Comparison of ENCODE assay signal across 1 cellular context in genomic region chr7:99381664-99382075, GRCh38.
A peak's percentile ranks its signal among the peaks of the same experiment; 100 is the strongest.
TF ChIP-seq lines count a peak whose summit lies in the region.

No MANE protein-coding gene starts in this region.

TF ChIP-seq in HepG2, 621 proteins besides CTCF, POLR2A, EP300 and RAD21 (continued from another document):
- TF ChIP-seq, protein P1, sequence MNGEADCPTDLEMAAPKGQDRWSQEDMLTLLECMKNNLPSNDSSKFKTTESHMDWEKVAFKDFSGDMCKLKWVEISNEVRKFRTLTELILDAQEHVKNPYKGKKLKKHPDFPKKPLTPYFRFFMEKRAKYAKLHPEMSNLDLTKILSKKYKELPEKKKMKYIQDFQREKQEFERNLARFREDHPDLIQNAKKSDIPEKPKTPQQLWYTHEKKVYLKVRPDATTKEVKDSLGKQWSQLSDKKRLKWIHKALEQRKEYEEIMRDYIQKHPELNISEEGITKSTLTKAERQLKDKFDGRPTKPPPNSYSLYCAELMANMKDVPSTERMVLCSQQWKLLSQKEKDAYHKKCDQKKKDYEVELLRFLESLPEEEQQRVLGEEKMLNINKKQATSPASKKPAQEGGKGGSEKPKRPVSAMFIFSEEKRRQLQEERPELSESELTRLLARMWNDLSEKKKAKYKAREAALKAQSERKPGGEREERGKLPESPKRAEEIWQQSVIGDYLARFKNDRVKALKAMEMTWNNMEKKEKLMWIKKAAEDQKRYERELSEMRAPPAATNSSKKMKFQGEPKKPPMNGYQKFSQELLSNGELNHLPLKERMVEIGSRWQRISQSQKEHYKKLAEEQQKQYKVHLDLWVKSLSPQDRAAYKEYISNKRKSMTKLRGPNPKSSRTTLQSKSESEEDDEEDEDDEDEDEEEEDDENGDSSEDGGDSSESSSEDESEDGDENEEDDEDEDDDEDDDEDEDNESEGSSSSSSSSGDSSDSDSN (CRISPR knock-in tag; IDR thresholded peaks at IDR 0.05), result peak; percentile 80
- TF ChIP-seq ZNF292 (CRISPR knock-in tag; IDR thresholded peaks at IDR 0.05; ENCODE audit: borderline replicate concordance, low read depth) (peak; percentile 90), NPAS2 (CRISPR knock-in tag; IDR thresholded peaks at IDR 0.05; ENCODE audit: borderline replicate concordance) (no peak), ZNF572 (CRISPR knock-in tag; IDR thresholded peaks at IDR 0.05) (no peak), ZNF143 (CRISPR knock-in tag; IDR thresholded peaks at IDR 0.05) (no peak), ATM (IDR thresholded peaks at IDR 0.05; ENCODE audit: borderline replicate concordance) (no peak), PHF8 (CRISPR knock-in tag; IDR thresholded peaks at IDR 0.05) (peak; percentile 22; the same call in 1 of the 2 replicates), ARID4A (CRISPR knock-in tag; IDR thresholded peaks at IDR 0.05; ENCODE audit: borderline replicate concordance) (peak; percentile 62; the same call in 1 of the 2 replicates), PAX8 (CRISPR knock-in tag; IDR thresholded peaks at IDR 0.05; ENCODE audit: borderline replicate concordance) (no peak), ZNF574 (CRISPR knock-in tag; IDR thresholded peaks at IDR 0.05) (0 out of 2 replicates have a peak, but pooled peaks have one; percentile 11), NR2F2 (IDR thresholded peaks at IDR 0.05; ENCODE audit: borderline replicate concordance, low read depth) (0 out of 2 replicates have a peak, but pooled peaks have one; percentile 25), NFYC (CRISPR knock-in tag; IDR thresholded peaks at IDR 0.05) (no peak), KAT8 (CRISPR knock-in tag; IDR thresholded peaks at IDR 0.05) (no peak), THAP8 (CRISPR knock-in tag; IDR thresholded peaks at IDR 0.05; ENCODE audit: borderline replicate concordance) (no peak), CREM (IDR thresholded peaks at IDR 0.05) (peak; percentile 27; the same call in 1 of the 2 replicates), CREM (CRISPR knock-in tag; IDR thresholded peaks at IDR 0.05) (no peak), ZNF543 (CRISPR knock-in tag; IDR thresholded peaks at IDR 0.05) (0 out of 2 replicates have a peak, but pooled peaks have one; percentile 16), SOX6 (IDR thresholded peaks at IDR 0.05) (no peak), SOX6 (CRISPR knock-in tag; IDR thresholded peaks at IDR 0.05) (0 out of 2 replicates have a peak, but pooled peaks have one; percentile 12), GMEB1 (CRISPR knock-in tag; IDR thresholded peaks at IDR 0.05; ENCODE audit: borderline replicate concordance) (0 out of 2 replicates have a peak, but pooled peaks have one; percentile 7), ZNF484 (CRISPR knock-in tag; IDR thresholded peaks at IDR 0.05; ENCODE audit: borderline replicate concordance, low read depth) (no peak), TARDBP (CRISPR knock-in tag; IDR thresholded peaks at IDR 0.05) (peak; percentile 69; the same call in 1 of the 2 replicates), PHF21A (CRISPR knock-in tag; IDR thresholded peaks at IDR 0.05) (peak; percentile 77), RXRA (CRISPR knock-in tag; IDR thresholded peaks at IDR 0.05) (peak; percentile 82; the same call in 1 of the 2 replicates), GTF2F1 (IDR thresholded peaks at IDR 0.05; ENCODE audit: low read length) (no peak), ZBTB7A (CRISPR knock-in tag; IDR thresholded peaks at IDR 0.05) (peak; percentile 48; the same call in 1 of the 2 replicates), ATF7-NPFF (CRISPR knock-in tag; IDR thresholded peaks at IDR 0.05; ENCODE audit: low read depth) (no peak), SPEN (CRISPR knock-in tag; IDR thresholded peaks at IDR 0.05; ENCODE audit: low read depth) (0 out of 2 replicates have a peak, but pooled peaks have one; percentile 42), RBM22 (optimal IDR thresholded peaks at IDR 0.05; ENCODE audit: low read length) (no peak), ZBTB7B (CRISPR knock-in tag; IDR thresholded peaks at IDR 0.05) (peak; percentile 93), ZNF782 (CRISPR knock-in tag; IDR thresholded peaks at IDR 0.05; ENCODE audit: borderline replicate concordance) (no peak)
- TF ChIP-seq, protein P2, sequence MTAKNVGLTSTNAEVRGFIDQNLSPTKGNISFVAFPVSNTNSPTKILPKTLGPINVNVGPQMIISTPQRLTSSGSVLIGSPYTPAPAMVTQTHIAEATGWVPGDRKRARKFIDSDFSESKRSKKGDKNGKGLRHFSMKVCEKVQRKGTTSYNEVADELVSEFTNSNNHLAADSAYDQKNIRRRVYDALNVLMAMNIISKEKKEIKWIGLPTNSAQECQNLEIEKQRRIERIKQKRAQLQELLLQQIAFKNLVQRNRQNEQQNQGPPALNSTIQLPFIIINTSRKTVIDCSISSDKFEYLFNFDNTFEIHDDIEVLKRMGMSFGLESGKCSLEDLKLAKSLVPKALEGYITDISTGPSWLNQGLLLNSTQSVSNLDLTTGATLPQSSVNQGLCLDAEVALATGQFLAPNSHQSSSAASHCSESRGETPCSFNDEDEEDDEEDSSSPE (CRISPR knock-in tag; IDR thresholded peaks at IDR 0.05), result peak; percentile 25; the same call in 1 of the 2 replicates
- TF ChIP-seq, protein P3, sequence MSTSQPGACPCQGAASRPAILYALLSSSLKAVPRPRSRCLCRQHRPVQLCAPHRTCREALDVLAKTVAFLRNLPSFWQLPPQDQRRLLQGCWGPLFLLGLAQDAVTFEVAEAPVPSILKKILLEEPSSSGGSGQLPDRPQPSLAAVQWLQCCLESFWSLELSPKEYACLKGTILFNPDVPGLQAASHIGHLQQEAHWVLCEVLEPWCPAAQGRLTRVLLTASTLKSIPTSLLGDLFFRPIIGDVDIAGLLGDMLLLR (CRISPR knock-in tag; IDR thresholded peaks at IDR 0.05), result 0 out of 2 replicates have a peak, but pooled peaks have one; percentile 13
- TF ChIP-seq, protein P4, sequence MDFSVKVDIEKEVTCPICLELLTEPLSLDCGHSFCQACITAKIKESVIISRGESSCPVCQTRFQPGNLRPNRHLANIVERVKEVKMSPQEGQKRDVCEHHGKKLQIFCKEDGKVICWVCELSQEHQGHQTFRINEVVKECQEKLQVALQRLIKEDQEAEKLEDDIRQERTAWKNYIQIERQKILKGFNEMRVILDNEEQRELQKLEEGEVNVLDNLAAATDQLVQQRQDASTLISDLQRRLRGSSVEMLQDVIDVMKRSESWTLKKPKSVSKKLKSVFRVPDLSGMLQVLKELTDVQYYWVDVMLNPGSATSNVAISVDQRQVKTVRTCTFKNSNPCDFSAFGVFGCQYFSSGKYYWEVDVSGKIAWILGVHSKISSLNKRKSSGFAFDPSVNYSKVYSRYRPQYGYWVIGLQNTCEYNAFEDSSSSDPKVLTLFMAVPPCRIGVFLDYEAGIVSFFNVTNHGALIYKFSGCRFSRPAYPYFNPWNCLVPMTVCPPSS (IDR thresholded peaks at IDR 0.05), result no peak
- TF ChIP-seq, protein P5, sequence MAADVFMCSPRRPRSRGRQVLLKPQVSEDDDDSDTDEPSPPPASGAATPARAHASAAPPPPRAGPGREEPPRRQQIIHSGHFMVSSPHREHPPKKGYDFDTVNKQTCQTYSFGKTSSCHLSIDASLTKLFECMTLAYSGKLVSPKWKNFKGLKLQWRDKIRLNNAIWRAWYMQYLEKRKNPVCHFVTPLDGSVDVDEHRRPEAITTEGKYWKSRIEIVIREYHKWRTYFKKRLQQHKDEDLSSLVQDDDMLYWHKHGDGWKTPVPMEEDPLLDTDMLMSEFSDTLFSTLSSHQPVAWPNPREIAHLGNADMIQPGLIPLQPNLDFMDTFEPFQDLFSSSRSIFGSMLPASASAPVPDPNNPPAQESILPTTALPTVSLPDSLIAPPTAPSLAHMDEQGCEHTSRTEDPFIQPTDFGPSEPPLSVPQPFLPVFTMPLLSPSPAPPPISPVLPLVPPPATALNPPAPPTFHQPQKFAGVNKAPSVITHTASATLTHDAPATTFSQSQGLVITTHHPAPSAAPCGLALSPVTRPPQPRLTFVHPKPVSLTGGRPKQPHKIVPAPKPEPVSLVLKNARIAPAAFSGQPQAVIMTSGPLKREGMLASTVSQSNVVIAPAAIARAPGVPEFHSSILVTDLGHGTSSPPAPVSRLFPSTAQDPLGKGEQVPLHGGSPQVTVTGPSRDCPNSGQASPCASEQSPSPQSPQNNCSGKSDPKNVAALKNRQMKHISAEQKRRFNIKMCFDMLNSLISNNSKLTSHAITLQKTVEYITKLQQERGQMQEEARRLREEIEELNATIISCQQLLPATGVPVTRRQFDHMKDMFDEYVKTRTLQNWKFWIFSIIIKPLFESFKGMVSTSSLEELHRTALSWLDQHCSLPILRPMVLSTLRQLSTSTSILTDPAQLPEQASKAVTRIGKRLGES (CRISPR knock-in tag; IDR thresholded peaks at IDR 0.05; ENCODE audit: borderline replicate concordance), result no peak
- TF ChIP-seq, protein P6, sequence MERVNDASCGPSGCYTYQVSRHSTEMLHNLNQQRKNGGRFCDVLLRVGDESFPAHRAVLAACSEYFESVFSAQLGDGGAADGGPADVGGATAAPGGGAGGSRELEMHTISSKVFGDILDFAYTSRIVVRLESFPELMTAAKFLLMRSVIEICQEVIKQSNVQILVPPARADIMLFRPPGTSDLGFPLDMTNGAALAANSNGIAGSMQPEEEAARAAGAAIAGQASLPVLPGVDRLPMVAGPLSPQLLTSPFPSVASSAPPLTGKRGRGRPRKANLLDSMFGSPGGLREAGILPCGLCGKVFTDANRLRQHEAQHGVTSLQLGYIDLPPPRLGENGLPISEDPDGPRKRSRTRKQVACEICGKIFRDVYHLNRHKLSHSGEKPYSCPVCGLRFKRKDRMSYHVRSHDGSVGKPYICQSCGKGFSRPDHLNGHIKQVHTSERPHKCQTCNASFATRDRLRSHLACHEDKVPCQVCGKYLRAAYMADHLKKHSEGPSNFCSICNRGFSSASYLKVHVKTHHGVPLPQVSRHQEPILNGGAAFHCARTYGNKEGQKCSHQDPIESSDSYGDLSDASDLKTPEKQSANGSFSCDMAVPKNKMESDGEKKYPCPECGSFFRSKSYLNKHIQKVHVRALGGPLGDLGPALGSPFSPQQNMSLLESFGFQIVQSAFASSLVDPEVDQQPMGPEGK (CRISPR knock-in tag; IDR thresholded peaks at IDR 0.05), result peak; percentile 86
